Comparison of ENCODE assay signal across 19 cellular contexts in genomic region chr4:142718981-142719380, GRCh38.
DNase-seq lines count a peak whose midpoint lies in the region; ATAC-seq, FAIRE-seq and TF ChIP-seq lines count a peak whose summit lies in the region.
"Had no signal": no experiment of that assay in that cellular context is flagged by ENCODE, and none has a peak within 500 bp of the region (broad histone marks: within the 10 kb centered on the region; RNA-seq: fewer than 3 reads in every experiment).

No MANE protein-coding gene starts in this region.

- H3K27me3 Mint-ChIP-seq in MCF 10A (ENCODE audit: insufficient read depth, unreplicated experiment), result no peaks in the 10 kb centered on the region
- H3K27me3 Mint-ChIP-seq: CD8-positive, alpha-beta memory T cell had no signal

- ATAC-seq in HCT116, result no peak
- ATAC-seq: A549, K562 had no signal

- no peak overlapping the region for H3K27ac Mint-ChIP-seq in MCF 10A (ENCODE audit: low read depth, unreplicated experiment)
- H3K27ac Mint-ChIP-seq: CD14-positive monocyte; CD8-positive, alpha-beta memory T cell had no signal

- no peaks in the 10 kb centered on the region for H3K36me3 Mint-ChIP-seq in MCF 10A (ENCODE audit: insufficient read depth, unreplicated experiment)
- H3K36me3 Mint-ChIP-seq: CD14-positive monocyte; CD8-positive, alpha-beta memory T cell had no signal

- TF ChIP-seq CTCF in mammary epithelial cell (conservative IDR thresholded peaks at IDR 0.05 in 1 of 2, IDR thresholded peaks at IDR 0.05 in 1 of 2; ENCODE audit: extremely low read depth in 1 of 2, insufficient read depth in 1 of 2, low read depth in 1 of 2, low read length in 2 of 2), result no peak
- no peak for TF ChIP-seq CTCF in MCF 10A (IDR thresholded peaks at IDR 0.05; ENCODE audit: unreplicated experiment)
- no peak for TF ChIP-seq CTCF in HCT116 (IDR thresholded peaks at IDR 0.05 in 2 of 3, conservative IDR thresholded peaks at IDR 0.05 in 1 of 3; ENCODE audit: borderline replicate concordance in 1 of 3, insufficient read depth in 1 of 3, low read depth in 2 of 3, low read length in 2 of 3)
- no peak for TF ChIP-seq CTCF in bronchial epithelial cell (IDR thresholded peaks at IDR 0.05; ENCODE audit: insufficient read depth, low read length, severe bottlenecking)
- no peak for TF ChIP-seq CTCF in ascending aorta (IDR thresholded peaks at IDR 0.05)

- H3K9ac ChIP-seq in mammary epithelial cell (ENCODE audit: insufficient read depth, low read length), result no peak overlapping the region
- H3K9ac ChIP-seq in HCT116 (ENCODE audit: low read length), result no peak overlapping the region
- H3K9ac ChIP-seq: GM23248 had no signal

- peak overlapping the region; percentile 84 for H3K27ac ChIP-seq in mammary epithelial cell (ENCODE audit: insufficient read depth, low read depth, low read length)
- peak overlapping the region; percentile 65; the same call in 1 of the 2 replicates for H3K27ac ChIP-seq in HCT116 (ENCODE audit: low read depth, low read length)
- no peak overlapping the region for H3K27ac ChIP-seq in effector memory CD4-positive, alpha-beta T cell (ENCODE audit: insufficient read depth, low read length, poor library complexity, severe bottlenecking)
- no peak overlapping the region for H3K27ac ChIP-seq in ascending aorta
- H3K27ac ChIP-seq: GM23248, HL-60 had no signal

- BruUV-seq in mammary epithelial cell (replicated peaks; lab: Mats Ljungman, UMichigan), result no TSS peak
- no TSS peak for BruUV-seq in MCF 10A (replicated peaks; lab: Mats Ljungman, UMichigan)
- BruUV-seq in HCT116 (replicated peaks; lab: Mats Ljungman, UMichigan), result no TSS peak

- H3K4me3 Mint-ChIP-seq in MCF 10A (ENCODE audit: unreplicated experiment), result no peak overlapping the region
- H3K4me3 Mint-ChIP-seq: CD14-positive monocyte; CD8-positive, alpha-beta memory T cell; HFFc6 had no signal

- H4K20me1 ChIP-seq in mammary epithelial cell (ENCODE audit: insufficient read depth, low read length) (no peaks in the 10 kb centered on the region), HCT116 (ENCODE audit: insufficient read depth) (no peaks in the 10 kb centered on the region)

- no peaks in the 10 kb centered on the region for H3K9me2 ChIP-seq in HCT116 (ENCODE audit: insufficient read depth)

- H2AFZ ChIP-seq in mammary epithelial cell (ENCODE audit: low read depth, low read length) (no peak overlapping the region), HCT116 (ENCODE audit: low read depth, low read length, poor library complexity, severe bottlenecking) (no peak overlapping the region)
- H2AFZ ChIP-seq: GM23248 had no signal

- in situ Hi-C loops in mammary epithelial cell (cut with MboI; ENCODE audit: low sequenced_read_pairs in 2 of 2), result loop anchor here in 1 of 2 donors (25.0 kb wide), 2 partner anchors 157 to 357 kb away; no protein-coding TSS in a partner anchor

- POLR2A ChIA-PET in MCF 10A (lab: Yijun Ruan, JAX), result interaction anchor here (0.7 to 1.1 kb wide), 2 partner anchors 15 to 366 kb away, joined by 4 to 5 read pairs; no protein-coding TSS in a partner anchor
- POLR2A ChIA-PET in HCT116 (lab: Charles Lee), result no interaction called here

- H3K4me2 ChIP-seq in mammary epithelial cell (ENCODE audit: insufficient read depth, low read depth, low read length) (no peak overlapping the region), HCT116 (ENCODE audit: low read length) (peak overlapping the region; percentile 32; the same call in 1 of the 2 replicates)

- no peaks in the 10 kb centered on the region for H3K9me3 ChIP-seq in mammary epithelial cell (replicated peaks; ENCODE audit: insufficient read depth, low read length)
- no peaks in the 10 kb centered on the region for H3K9me3 ChIP-seq in HCT116 (ENCODE audit: control insufficient read depth in 1 of 2, insufficient read depth in 1 of 2, low read depth in 1 of 2, low read length in 2 of 2)
- H3K9me3 ChIP-seq in effector memory CD4-positive, alpha-beta T cell (ENCODE audit: control insufficient read depth, low read length), result no peaks in the 10 kb centered on the region
- no peaks in the 10 kb centered on the region for H3K9me3 ChIP-seq in ascending aorta
- H3K9me3 ChIP-seq: A549, Caco-2, HAP-1 had no signal

- RAD21 ChIA-PET in HCT116 (lab: Charles Lee; ENCODE audit: low non-redundant PET in 1 of 2, low total read pairs in 2 of 2, uncharacterized antibody in 2 of 2, unreplicated experiment in 2 of 2), result no interaction called here

- no peak for TF ChIP-seq POLR2A in HCT116 (IDR thresholded peaks at IDR 0.05; ENCODE audit: borderline replicate concordance, extremely low read depth, insufficient read depth, insufficient read length)

- TF ChIP-seq RAD21 in HCT116 (IDR thresholded peaks at IDR 0.05; ENCODE audit: low read depth), result no peak

- intact Hi-C loops in mammary epithelial cell (cut with micrococcal nuclease) (no loop called here), MCF 10A (cut with micrococcal nuclease) (no loop called here), HCT116 (cut with micrococcal nuclease) (no loop called here), ascending aorta (cut with DNase I) (no loop called here)

- H3K4me1 ChIP-seq in mammary epithelial cell (ENCODE audit: insufficient read depth, low read length) (peaks cover 19% of the 10 kb centered on the region), HCT116 (ENCODE audit: control insufficient read depth in 1 of 2, insufficient read depth in 2 of 2, low read length in 2 of 2) (peaks cover 23 to 32% of the 10 kb centered on the region in 2 experiments), ascending aorta (no peaks in the 10 kb centered on the region)
- peaks cover 3% of the 10 kb centered on the region for H3K4me1 ChIP-seq in effector memory CD4-positive, alpha-beta T cell (ENCODE audit: control insufficient read depth, insufficient read depth, low read length, poor library complexity, severe bottlenecking)
- H3K4me1 ChIP-seq: Caco-2, HAP-1 had no signal

- FAIRE-seq in bronchial epithelial cell (lab: Jason Lieb, UNC), result no peak
- FAIRE-seq: A549, GM12878, GM18507, K562 had no signal

- H3K27me3 ChIP-seq in mammary epithelial cell (ENCODE audit: insufficient read depth, low read length) (no peaks in the 10 kb centered on the region), HCT116 (ENCODE audit: insufficient read depth, low read length) (no peaks in the 10 kb centered on the region), bronchial epithelial cell (ENCODE audit: control insufficient read depth, insufficient read depth, low read length) (no peaks in the 10 kb centered on the region), ascending aorta (no peaks in the 10 kb centered on the region)
- no peaks in the 10 kb centered on the region for H3K27me3 ChIP-seq in effector memory CD4-positive, alpha-beta T cell (replicated peaks; ENCODE audit: control insufficient read depth, insufficient read depth, low read length, poor library complexity, severe bottlenecking)

- no peak overlapping the region for H3K4me3 ChIP-seq in mammary epithelial cell (replicated peaks in 1 of 3; ENCODE audit: insufficient read depth in 1 of 3, low read depth in 2 of 3, low read length in 3 of 3)
- H3K4me3 ChIP-seq in HCT116 (replicated peaks in 1 of 2; ENCODE audit: low read depth in 1 of 2, low read length in 2 of 2), result no peak overlapping the region
- no peak overlapping the region for H3K4me3 ChIP-seq in bronchial epithelial cell (ENCODE audit: low read depth, low read length)
- H3K4me3 ChIP-seq in effector memory CD4-positive, alpha-beta T cell (ENCODE audit: insufficient read depth, low read depth, low read length, poor library complexity, severe bottlenecking), result no peak overlapping the region
- no peak overlapping the region for H3K4me3 ChIP-seq in ascending aorta
- H3K4me3 ChIP-seq: A549, GM12878, GM23248, HAP-1, K562 had no signal

- peaks cover 17% of the 10 kb centered on the region for H3K4me1 Mint-ChIP-seq in MCF 10A (ENCODE audit: insufficient read depth, unreplicated experiment)
- H3K4me1 Mint-ChIP-seq: CD14-positive monocyte had no signal

- DNase-seq in mammary epithelial cell, result peak; percentile 15
- no peak for DNase-seq in MCF 10A (ENCODE audit: unreplicated experiment)
- no peak for DNase-seq in HCT116 (ENCODE audit: low read depth, low spot score)
- peak; percentile 70 for DNase-seq in bronchial epithelial cell (ENCODE audit: low read depth)
- DNase-seq in kidney tubule cell (ENCODE audit: low spot score), result peak; percentile 25
- DNase-seq in effector memory CD4-positive, alpha-beta T cell, result no peak
- no peak for DNase-seq in GOT3 (lab: John Stamatoyannopoulos, UW)
- no peak for DNase-seq in ascending aorta (ENCODE audit: low spot score in 2 of 2)
- DNase-seq: Caco-2; CD8-positive, alpha-beta memory T cell; GM23248; HFFc6 had no signal

- CTCF ChIA-PET in mammary epithelial cell (lab: Charles Lee; ENCODE audit: low non-redundant PET), result no interaction called here
- CTCF ChIA-PET in MCF 10A (lab: Yijun Ruan, JAX), result interaction anchor here (0.7 to 3.3 kb wide), 6 partner anchors 17 to 366 kb away, joined by 3 to 13 read pairs (median 3); no protein-coding TSS in a partner anchor
- CTCF ChIA-PET in HCT116 (lab: Charles Lee), result no interaction called here

- H3K9me3 Mint-ChIP-seq in MCF 10A (ENCODE audit: unreplicated experiment), result no peaks in the 10 kb centered on the region
- H3K9me3 Mint-ChIP-seq: CD8-positive, alpha-beta memory T cell; HFFc6 had no signal

- H3K36me3 ChIP-seq in mammary epithelial cell (ENCODE audit: insufficient read depth, low read length), result no peaks in the 10 kb centered on the region
- H3K36me3 ChIP-seq in HCT116 (ENCODE audit: control insufficient read depth in 1 of 2, insufficient read depth in 2 of 2, low read length in 2 of 2), result no peaks in the 10 kb centered on the region
- no peaks in the 10 kb centered on the region for H3K36me3 ChIP-seq in bronchial epithelial cell (ENCODE audit: control insufficient read depth, insufficient read depth, low read length)
- H3K36me3 ChIP-seq in effector memory CD4-positive, alpha-beta T cell (ENCODE audit: control insufficient read depth, insufficient read depth, low read length), result no peaks in the 10 kb centered on the region
- no peaks in the 10 kb centered on the region for H3K36me3 ChIP-seq in ascending aorta
- H3K36me3 ChIP-seq: HAP-1 had no signal

- H3K79me2 ChIP-seq in mammary epithelial cell (ENCODE audit: insufficient read depth, low read length), result no peaks in the 10 kb centered on the region
- H3K79me2 ChIP-seq in HCT116 (ENCODE audit: insufficient read depth, low read length), result no peaks in the 10 kb centered on the region

- dilution Hi-C loops in mammary epithelial cell (cut with HindIII; ENCODE audit: low sequenced_read_pairs), result no loop called here

TF ChIP-seq in HCT116, 20 proteins besides CTCF, POLR2A, EP300 and RAD21:
- no peak for TF ChIP-seq CBX3 (IDR thresholded peaks at IDR 0.05; ENCODE audit: low read depth)
- TF ChIP-seq SP1 (IDR thresholded peaks at IDR 0.05; ENCODE audit: low read depth), result no peak
- no peak for TF ChIP-seq EZH2phosphoT487 (IDR thresholded peaks at IDR 0.05; ENCODE audit: borderline replicate concordance)
- no peak for TF ChIP-seq SRF (IDR thresholded peaks at IDR 0.05; ENCODE audit: low read depth)
- TF ChIP-seq JUND (IDR thresholded peaks at IDR 0.05), result no peak
- no peak for TF ChIP-seq ZFX (IDR thresholded peaks at IDR 0.05)
- no peak for TF ChIP-seq EGR1 (IDR thresholded peaks at IDR 0.05; ENCODE audit: low read depth)
- TF ChIP-seq CEBPB (IDR thresholded peaks at IDR 0.05; ENCODE audit: low read depth), result no peak
TF ChIP-seq in HCT116: peak in this region for 0.

Comparison
In these comparisons a context has a peak if more than half of its experiments do, and no peak if none do; other contexts are left out.
1. DNase-seq: peak in mammary epithelial cell (single experiment), bronchial epithelial cell (single experiment) and kidney tubule cell (single experiment); none in MCF 10A (single experiment), HCT116 (single experiment), effector memory CD4-positive, alpha-beta T cell (0 of 3), GOT3 (single experiment) and ascending aorta (0 of 2).
2. H3K27ac ChIP-seq: peak in mammary epithelial cell (single experiment) and HCT116 (single experiment); none in effector memory CD4-positive, alpha-beta T cell (single experiment) and ascending aorta (0 of 2).